ENCODE assay signal across 8 cellular contexts in genomic region chr2:68441179-68441993, GRCh38. TPM values are rescaled to one million over a fixed set of nuclear protein-coding genes. Genes with fewer than 3 reads are reported as not detected.
A peak's percentile ranks its signal among the peaks of the same experiment; 100 is the strongest.
DNase-seq lines count a peak whose midpoint lies in the region; ATAC-seq and TF ChIP-seq lines count a peak whose summit lies in the region.

No MANE protein-coding gene starts in this region.

- no peaks in the 10 kb centered on the region for H3K79me2 ChIP-seq in OCI-LY7 (ENCODE audit: insufficient read depth, low read depth, low read length)

- H3K9me3 Mint-ChIP-seq in nephron, result no peaks in the 10 kb centered on the region

- peaks cover 50% of the 10 kb centered on the region for H3K4me1 ChIP-seq in OCI-LY7 (ENCODE audit: insufficient read depth, low read length, poor library complexity, severe bottlenecking)

- CTCF ChIA-PET in OCI-LY7 (lab: Charles Lee; ENCODE audit: unreplicated experiment), result interaction anchor here (0.7 to 1.6 kb wide), 6 partner anchors 12 to 150 kb away, joined by 3 to 4 read pairs (median 3); no protein-coding TSS in a partner anchor

- peak; percentile 98 for TF ChIP-seq CTCF in OCI-LY7 (conservative IDR thresholded peaks at IDR 0.05; ENCODE audit: low read length)
- peak; percentile 92 to 95 (median 92) for TF ChIP-seq CTCF in nephron (IDR thresholded peaks at IDR 0.05; ENCODE audit: unreplicated experiment in 3 of 3)

- DNase-seq in DMS53 treated with DMSO at 0.1 percent for 48 hours (lab: John Stamatoyannopoulos, UW; ENCODE audit: unreplicated experiment) (peak; percentile 87), KG1 (lab: John Stamatoyannopoulos, UW) (peak; percentile 87), OCI-LY7 (ENCODE audit: low spot score) (peak; percentile 99), erythroblast (lab: John Stamatoyannopoulos, UW) (peak; percentile 94 to 95)
- peak; percentile 89 for DNase-seq in activated CD8-positive, alpha-beta memory T cell treated with anti-CD3 and anti-CD28 coated beads, Interleukin-2, amount 50 U/mL, for 48 hours
- peak; percentile 89 for DNase-seq in stimulated activated naive CD8-positive, alpha-beta T cell treated with anti-CD3 and anti-CD28 coated beads, Interleukin-15, Interleukin-2, amounts not matched to agents 100 U/mL and 50 U/mL, for 24 hours

- peak overlapping the region; percentile 82 for H2AFZ ChIP-seq in OCI-LY7 (ENCODE audit: low read length)

- intact Hi-C loops in OCI-LY7 (cut with micrococcal nuclease; ENCODE audit: unreplicated experiment), result loop anchor here (1.0 to 10.0 kb wide), 9 partner anchors 30 to 319 kb away; partner anchors contain the start of genes PNO1 and PPP3R1

- no peaks in the 10 kb centered on the region for H3K9me2 ChIP-seq in OCI-LY7 (ENCODE audit: insufficient read depth, low read length)

- peak; percentile 97 for ATAC-seq in GM21723 (IDR thresholded peaks at IDR 0.05; ENCODE audit: unreplicated experiment)
- peak; percentile 99 for ATAC-seq in stimulated activated naive CD8-positive, alpha-beta T cell treated with anti-CD3 and anti-CD28 coated beads, Interleukin-15, Interleukin-2, amounts not matched to agents 100 U/mL and 50 U/mL, for 24 hours

- no peak for TF ChIP-seq POLR2A in erythroblast (IDR thresholded peaks at IDR 0.05; ENCODE audit: low read length)

- peak overlapping the region; percentile 71 for H3K4me2 ChIP-seq in OCI-LY7 (ENCODE audit: low read length)

- no peak overlapping the region for H3K4me3 Mint-ChIP-seq in nephron

- H3K4me3 ChIP-seq in OCI-LY7 (ENCODE audit: low read depth, low read length, poor library complexity, severe bottlenecking), result peak overlapping the region; percentile 40

- no TSS peak for BruUV-seq in OCI-LY7 (replicated peaks; lab: Mats Ljungman, UMichigan)

- H3K27me3 Mint-ChIP-seq in nephron (ENCODE audit: low read depth), result no peaks in the 10 kb centered on the region

- POLR2A ChIA-PET in OCI-LY7 (lab: Charles Lee), result interaction anchor here (0.5 to 4.5 kb wide), 14 partner anchors 13 to 195 kb away, joined by 3 to 39 read pairs (median 4); partner anchors contain the start of gene PLEK

- no peaks in the 10 kb centered on the region for H4K20me1 ChIP-seq in OCI-LY7 (ENCODE audit: insufficient read depth, low read length)

- H3K36me3 Mint-ChIP-seq in nephron (ENCODE audit: low read depth), result no peaks in the 10 kb centered on the region

- peak overlapping the region in 2 of 3 experiments; percentile 58 to 62 for H3K27ac Mint-ChIP-seq in nephron

- H3K4me1 Mint-ChIP-seq in nephron, result peaks cover 37% of the 10 kb centered on the region

- peak overlapping the region; percentile 74 for H3K27ac ChIP-seq in OCI-LY7 (ENCODE audit: low read depth, low read length, poor library complexity, severe bottlenecking)

- H3K9me3 ChIP-seq in OCI-LY7 (ENCODE audit: low read length), result no peaks in the 10 kb centered on the region

- H3K36me3 ChIP-seq in OCI-LY7 (ENCODE audit: insufficient read depth, low read length), result no peaks in the 10 kb centered on the region

RNA-seq across cellular contexts. Expression of gene FBXO48, which starts 25.7 kb away (rescaled TPM):
- total RNA-seq in OCI-LY7 (2014; rRNA removed; shearing (Covaris generic)), result 1.5 and 1.8 TPM in 2 replicates
- 6.8 and 8.5 TPM in 2 replicates for total RNA-seq in OCI-LY7 (2022)

RNA-seq across cellular contexts. Expression of gene APLF, which starts 26.0 kb away (rescaled TPM):
- total RNA-seq in OCI-LY7 (2014; rRNA removed; shearing (Covaris generic)), result 6.1 and 8.8 TPM in 2 replicates
- total RNA-seq in OCI-LY7 (2022), result 6.8 and 7.6 TPM in 2 replicates

Comparison
In these comparisons a context has a peak if more than half of its experiments do, and no peak if none do; other contexts are left out.
1. Peak in every context shown above with its lines: DNase-seq, ATAC-seq, H3K4me3 ChIP-seq and H3K27ac ChIP-seq.